Comparison of ENCODE assay signal across 8 cellular contexts in genomic region chr2:24972315-24972958, GRCh38. TPM values are rescaled to one million over a fixed set of nuclear protein-coding genes. Genes with fewer than 3 reads are reported as not detected.
A peak's percentile ranks its signal among the peaks of the same experiment; 100 is the strongest.
DNase-seq lines count a peak whose midpoint lies in the region; ATAC-seq and TF ChIP-seq lines count a peak whose summit lies in the region.

No MANE protein-coding gene starts in this region.

- H3K4me3 Mint-ChIP-seq in activated naive CD4-positive, alpha-beta T cell treated with anti-CD3 and anti-CD28 coated beads, Interleukin-2, amount 50 U/mL, for 24 hours: peak overlapping the region; percentile 98

- H3K27me3 Mint-ChIP-seq in activated naive CD4-positive, alpha-beta T cell treated with anti-CD3 and anti-CD28 coated beads, Interleukin-2, amount 50 U/mL, for 24 hours: no peaks in the 10 kb centered on the region

- peak overlapping the region; percentile 98 for H3K27ac ChIP-seq in HEK293 (ENCODE audit: extremely low read depth, low read depth, low read length)
- peak overlapping the region; percentile 97 for H3K27ac ChIP-seq in Panc1 (ENCODE audit: low read length)
- H3K27ac ChIP-seq in heart left ventricle: peak overlapping the region; percentile 95 to 99 (median 98)

- TF ChIP-seq POLR2A in heart left ventricle (IDR thresholded peaks at IDR 0.05): no peak

- H3K4me1 ChIP-seq in HEK293 (ENCODE audit: control insufficient read depth, insufficient read depth, low read length) (no peaks in the 10 kb centered on the region; the same call in 1 of the 2 replicates), Panc1 (ENCODE audit: control insufficient read depth, insufficient read depth, low read length) (peaks cover 6% of the 10 kb centered on the region; the same call in 1 of the 2 replicates), heart left ventricle (peaks cover 0 to 23% (median 13%) of the 10 kb centered on the region in 12 donors)

- POLR2A ChIA-PET in HEK293 (lab: Yijun Ruan, JAX): interaction anchor here (1.1 kb wide), 1 partner anchor 157 kb away, joined by 3 read pairs; no protein-coding TSS in a partner anchor
- POLR2A ChIA-PET in Panc1 (lab: Charles Lee): interaction anchor here (0.9 kb wide), 1 partner anchor 50 kb away, joined by 4 read pairs; no protein-coding TSS in a partner anchor

- no peaks in the 10 kb centered on the region for H3K9me3 Mint-ChIP-seq in activated naive CD4-positive, alpha-beta T cell treated with anti-CD3 and anti-CD28 coated beads, Interleukin-2, amount 50 U/mL, for 24 hours

- peak overlapping the region; percentile 100 for H3K27ac Mint-ChIP-seq in activated naive CD4-positive, alpha-beta T cell treated with anti-CD3 and anti-CD28 coated beads, Interleukin-2, amount 50 U/mL, for 24 hours

- H3K36me3 ChIP-seq in HEK293 (ENCODE audit: control insufficient read depth in 2 of 2, insufficient read depth in 1 of 2, low read length in 2 of 2) (peaks cover 3 to 4% of the 10 kb centered on the region in 2 experiments; a peak in 2 of 3 replicates), Panc1 (ENCODE audit: control insufficient read depth, insufficient read depth, low read length) (no peaks in the 10 kb centered on the region; the same call in 1 of the 2 replicates), heart left ventricle (peaks cover 0 to 2% (median 0%) of the 10 kb centered on the region in 9 donors)

- H3K36me3 Mint-ChIP-seq in activated naive CD4-positive, alpha-beta T cell treated with anti-CD3 and anti-CD28 coated beads, Interleukin-2, amount 50 U/mL, for 24 hours: peaks cover 1% of the 10 kb centered on the region

- peaks cover 27% of the 10 kb centered on the region for H3K4me1 Mint-ChIP-seq in activated naive CD4-positive, alpha-beta T cell treated with anti-CD3 and anti-CD28 coated beads, Interleukin-2, amount 50 U/mL, for 24 hours

- H3K9me3 ChIP-seq in HEK293 (ENCODE audit: control insufficient read depth, insufficient read depth, low read depth, low read length): no peaks in the 10 kb centered on the region
- H3K9me3 ChIP-seq in Panc1 (ENCODE audit: control insufficient read depth, insufficient read depth, low read depth, low read length): no peaks in the 10 kb centered on the region
- H3K9me3 ChIP-seq in heart left ventricle: no peaks in the 10 kb centered on the region

- DNase-seq in AML-193 (lab: John Stamatoyannopoulos, UW) (peak; percentile 32 to 43), Panc1 (ENCODE audit: low read depth, low spot score) (no peak), heart left ventricle (peak in 4 of 5 donors; percentile 42 to 56 (median 48)), pons (ENCODE audit: low spot score) (peak; percentile 72)

- CTCF ChIA-PET in HEK293 (lab: Yijun Ruan, JAX): interaction anchor here (0.5 to 1.6 kb wide), 4 partner anchors 157 to 239 kb away, joined by 3 to 17 read pairs (median 4); partner anchors contain the start of genes CENPO and PTRHD1
- CTCF ChIA-PET in Panc1 (lab: Charles Lee): no interaction called here

- H3K27me3 ChIP-seq in Panc1 (ENCODE audit: control insufficient read depth, insufficient read depth, low read length): no peaks in the 10 kb centered on the region
- H3K27me3 ChIP-seq in heart left ventricle: no peaks in the 10 kb centered on the region

- no peak for TF ChIP-seq CTCF in HEK293 (tag by site-specific recombination; IDR thresholded peaks at IDR 0.05)
- no peak for TF ChIP-seq CTCF in Panc1 (IDR thresholded peaks at IDR 0.05)
- no peak for TF ChIP-seq CTCF in heart left ventricle (IDR thresholded peaks at IDR 0.05)

- WGBS in heart left ventricle, 4 donors: 0 to 1% (median 0%) methylated on average over 19 of the region's 19 CpGs

- TSS peak; percentile 97 for BruUV-seq in Panc1 (replicated peaks; lab: Mats Ljungman, UMichigan)

- H3K4me3 ChIP-seq in HEK293 (ENCODE audit: low read depth, low read length) (peak overlapping the region; percentile 86), Panc1 (ENCODE audit: low read depth in 2 of 2, low read length in 2 of 2) (peak overlapping the region; percentile 72 to 88), heart left ventricle (peak overlapping the region; percentile 21 to 87 (median 80))

- in situ Hi-C loops in Panc1 (cut with HindIII; ENCODE audit: low pct_unique_long_range_greater_than_20kb, low sequenced_read_pairs): no loop called here

- no peak for ATAC-seq in Panc1
- ATAC-seq in heart left ventricle: peak in 1 of 4 donors; percentile 9
- ATAC-seq in HG03095 (IDR thresholded peaks at IDR 0.05; ENCODE audit: unreplicated experiment): no peak
- no peak for ATAC-seq in HG02885 (IDR thresholded peaks at IDR 0.05; ENCODE audit: poor library complexity, unreplicated experiment)

- intact Hi-C loops in Panc1 (cut with micrococcal nuclease; ENCODE audit: unreplicated experiment) (no loop called here), heart left ventricle (cut with DNase I) (loop anchor here in 5 of 10 donors (2.0 to 10.0 kb wide), 6 partner anchors 68 to 225 kb away; partner anchors contain the start of genes EFR3B (in 3 of the 5), CENPO (in 1 of the 5) and PTRHD1 (in 1 of the 5))

TF ChIP-seq in HEK293, 187 proteins besides CTCF, POLR2A, EP300 and RAD21 (continues in another document):
- TF ChIP-seq KLF7 (tag by site-specific recombination; IDR thresholded peaks at IDR 0.05; ENCODE audit: borderline replicate concordance) (no peak), ZNF16 (tag by site-specific recombination; IDR thresholded peaks at IDR 0.05; ENCODE audit: low read depth) (no peak), ZNF555 (tag by site-specific recombination; conservative IDR thresholded peaks at IDR 0.05) (no peak), ZBTB20 (tag by site-specific recombination; IDR thresholded peaks at IDR 0.05) (no peak), ZNF146 (tag by site-specific recombination; IDR thresholded peaks at IDR 0.05) (no peak), ZNF239 (tag by site-specific recombination; IDR thresholded peaks at IDR 0.05) (no peak), ZBTB48 (tag by site-specific recombination; IDR thresholded peaks at IDR 0.05) (no peak), ZNF791 (tag by site-specific recombination; IDR thresholded peaks at IDR 0.05) (no peak), ZNF692 (tag by site-specific recombination; IDR thresholded peaks at IDR 0.05) (no peak), ZNF792 (tag by site-specific recombination; IDR thresholded peaks at IDR 0.05) (0 out of 2 replicates have a peak, but pooled peaks have one; percentile 39), ZNF639 (tag by site-specific recombination; IDR thresholded peaks at IDR 0.05) (no peak), ZNF404 (tag by site-specific recombination; IDR thresholded peaks at IDR 0.05) (no peak), IKZF3 (tag by site-specific recombination; IDR thresholded peaks at IDR 0.05) (no peak), ZNF585B (tag by site-specific recombination; IDR thresholded peaks at IDR 0.05) (no peak), ZSCAN5A (tag by site-specific recombination; IDR thresholded peaks at IDR 0.05) (no peak), ZNF394 (tag by site-specific recombination; IDR thresholded peaks at IDR 0.05; ENCODE audit: borderline replicate concordance) (no peak), ZBTB21 (tag by site-specific recombination; IDR thresholded peaks at IDR 0.05) (peak; percentile 11; the same call in 1 of the 2 replicates), ZNF629 (tag by site-specific recombination; IDR thresholded peaks at IDR 0.05) (peak; percentile 56; the same call in 1 of the 2 replicates), HOXD13 (CRISPR knock-in tag; IDR thresholded peaks at IDR 0.05; ENCODE audit: borderline replicate concordance) (no peak)

RNA-seq across cellular contexts. Expression of gene DNAJC27, which starts 0.7 kb away (rescaled TPM):
- total RNA-seq in Panc1 (2021; ENCODE audit: unreplicated experiment) (4.9 TPM), heart left ventricle (10 to 100 TPM in 2 of 9 donors, 1 to 10 TPM in 7; 5.1 to 13.6 (median 9.1) TPM)
- 1.5 TPM for polyA plus RNA-seq in Panc1 (2012; ENCODE audit: insufficient read length)
- polyA plus RNA-seq in heart left ventricle: 1 to 10 TPM; 4.3 to 5.0 TPM

RNA-seq across cellular contexts. Expression of gene ADCY3, which starts 52.4 kb away (rescaled TPM):
- total RNA-seq in Panc1 (2021; ENCODE audit: unreplicated experiment) (34.1 TPM), heart left ventricle (10 to 100 TPM in 7 of 9 donors, 1 to 10 TPM in 2; 9.3 to 36.0 (median 17.5) TPM)
- polyA plus RNA-seq in Panc1 (2012; ENCODE audit: insufficient read length): 48.5 TPM
- 10 to 100 TPM; 10.9 to 14.4 TPM for polyA plus RNA-seq in heart left ventricle
